ENCODE assay signal across 8 cellular contexts in genomic region chr11:120929664-120930154, GRCh38.
A peak's percentile ranks its signal among the peaks of the same experiment; 100 is the strongest.
DNase-seq lines count a peak whose midpoint lies in the region; ATAC-seq, FAIRE-seq and TF ChIP-seq lines count a peak whose summit lies in the region.

No MANE protein-coding gene starts in this region.

- H3K4me3 ChIP-seq in AG09309 (ENCODE audit: control insufficient read depth, low read depth, low read length) (no peak overlapping the region), retinal pigment epithelial cell (ENCODE audit: low read length) (no peak overlapping the region)

- no peak for DNase-seq in AG09309 (ENCODE audit: low read depth)
- DNase-seq in GM18507 (ENCODE audit: extremely low spot score, insufficient read length, low read depth): peak; percentile 46
- DNase-seq in NCI-H460 (ENCODE audit: extremely low read depth, low read depth): peak; percentile 12
- peak; percentile 29 for DNase-seq in activated T-cell treated with anti-CD3 and anti-CD28 coated beads, Interleukin-2, amount 50 U/mL, for 1 hour
- no peak for DNase-seq in Right ventricle myocardium superior
- DNase-seq in retinal pigment epithelial cell (ENCODE audit: low read depth): peak; percentile 14
- no peak for DNase-seq in foreskin melanocyte

- ATAC-seq in Right ventricle myocardium superior (ENCODE audit: poor library complexity) (peak; percentile 79), HG03139 (IDR thresholded peaks at IDR 0.05; ENCODE audit: unreplicated experiment) (no peak)

- FAIRE-seq in GM18507 (lab: Jason Lieb, UNC): peak; percentile 77

- peak; percentile 54 for TF ChIP-seq CTCF in AG09309 (IDR thresholded peaks at IDR 0.05; ENCODE audit: control insufficient read depth, insufficient read depth, low read depth, low read length, missing control alignments)
- TF ChIP-seq CTCF in retinal pigment epithelial cell (conservative IDR thresholded peaks at IDR 0.05; ENCODE audit: low read depth, low read length): peak; percentile 77

- intact Hi-C loops in Right ventricle myocardium superior (cut with DNase I): loop anchor here (10.0 kb wide), 1 partner anchor 265 kb away; no protein-coding TSS in a partner anchor

Comparison
In these comparisons a context has a peak if more than half of its experiments do, and no peak if none do; other contexts are left out.
1. DNase-seq: peak in GM18507 (single experiment), NCI-H460 (single experiment), activated T-cell treated with anti-CD3 and anti-CD28 coated beads, Interleukin-2, amount 50 U/mL, for 1 hour (single experiment) and retinal pigment epithelial cell (single experiment); none in AG09309 (single experiment), Right ventricle myocardium superior (single experiment) and foreskin melanocyte (single experiment).